ENCODE assay signal across 14 cellular contexts in genomic region chr2:149885468-149885867, GRCh38.
DNase-seq lines count a peak whose midpoint lies in the region; ATAC-seq and TF ChIP-seq lines count a peak whose summit lies in the region.
"Had no signal": no experiment of that assay in that cellular context is flagged by ENCODE, and none has a peak within 500 bp of the region (broad histone marks: within the 10 kb centered on the region; RNA-seq: fewer than 3 reads in every experiment).

No MANE protein-coding gene starts in this region.

- CTCF ChIA-PET in activated CD8-positive, alpha-beta memory T cell treated with anti-CD3 and anti-CD28 coated beads, Interleukin-2, amount 10 ng/mL, durations not matched to agents 7 days and 5 days (lab: Charles Lee) = no interaction called here

- H3K27ac Mint-ChIP-seq in brain = peak overlapping the region in 3 of 5 experiments; percentile 10 to 62 (median 37)
- H3K27ac Mint-ChIP-seq in activated CD8-positive, alpha-beta memory T cell treated with anti-CD3 and anti-CD28 coated beads, Interleukin-2, amount 10 ng/mL, durations not matched to agents 7 days and 5 days = no peak overlapping the region
- no peak overlapping the region for H3K27ac Mint-ChIP-seq in activated T-helper 1 cell treated with anti-CD3 and anti-CD28 coated beads, Interleukin-12 subunit alpha, Interleukin-12 subunit beta, Interleukin-2, Interleukin-4 antibody, amounts not matched to agents 30 ng/mL and 10 ng/mL and 1 ng/mL, durations not matched to agents 14 hours and 24 hours and 36 hours
- H3K27ac Mint-ChIP-seq: GM23338 had no signal

- no peak overlapping the region for H3K4me3 Mint-ChIP-seq in brain
- no peak overlapping the region for H3K4me3 Mint-ChIP-seq in activated CD8-positive, alpha-beta memory T cell treated with anti-CD3 and anti-CD28 coated beads, Interleukin-2, amount 10 ng/mL, durations not matched to agents 7 days and 5 days
- no peak overlapping the region for H3K4me3 Mint-ChIP-seq in activated T-helper 1 cell treated with anti-CD3 and anti-CD28 coated beads, Interleukin-12 subunit alpha, Interleukin-12 subunit beta, Interleukin-2, Interleukin-4 antibody, amounts not matched to agents 30 ng/mL and 10 ng/mL and 1 ng/mL, durations not matched to agents 14 hours and 24 hours and 36 hours
- H3K4me3 Mint-ChIP-seq: GM23338 had no signal

- no peak overlapping the region for H3K4me3 ChIP-seq in skeletal muscle cell (ENCODE audit: low read depth, low read length)
- H3K4me3 ChIP-seq: GM12878, GM23338, transverse colon had no signal

- TF ChIP-seq CTCF in brain (conservative IDR thresholded peaks at IDR 0.05) = no peak

- no peak for ATAC-seq in activated CD8-positive, alpha-beta memory T cell treated with anti-CD3 and anti-CD28 coated beads, Interleukin-2, amount 10 ng/mL, durations not matched to agents 7 days and 5 days
- no peak for ATAC-seq in stimulated activated naive CD8-positive, alpha-beta T cell treated with anti-CD3 and anti-CD28 coated beads, Interleukin-15, Interleukin-2, amounts not matched to agents 100 U/mL and 50 U/mL, for 24 hours
- ATAC-seq: GM12878, GM23338, left ventricle myocardium superior had no signal

- intact Hi-C loops in activated T-helper 1 cell treated with anti-CD3 and anti-CD28 coated beads, Interleukin-12 subunit alpha, Interleukin-12 subunit beta, Interleukin-2, Interleukin-4 antibody, amounts not matched to agents 30 ng/mL and 10 ng/mL and 1 ng/mL, durations not matched to agents 14 hours and 24 hours and 36 hours (cut with micrococcal nuclease) = no loop called here

- H3K36me3 Mint-ChIP-seq in brain = no peaks in the 10 kb centered on the region
- no peaks in the 10 kb centered on the region for H3K36me3 Mint-ChIP-seq in activated CD8-positive, alpha-beta memory T cell treated with anti-CD3 and anti-CD28 coated beads, Interleukin-2, amount 10 ng/mL, durations not matched to agents 7 days and 5 days
- no peaks in the 10 kb centered on the region for H3K36me3 Mint-ChIP-seq in activated T-helper 1 cell treated with anti-CD3 and anti-CD28 coated beads, Interleukin-12 subunit alpha, Interleukin-12 subunit beta, Interleukin-2, Interleukin-4 antibody, amounts not matched to agents 30 ng/mL and 10 ng/mL and 1 ng/mL, durations not matched to agents 14 hours and 24 hours and 36 hours (ENCODE audit: low read depth)

- H3K27me3 Mint-ChIP-seq in brain = no peaks in the 10 kb centered on the region
- no peaks in the 10 kb centered on the region for H3K27me3 Mint-ChIP-seq in activated CD8-positive, alpha-beta memory T cell treated with anti-CD3 and anti-CD28 coated beads, Interleukin-2, amount 10 ng/mL, durations not matched to agents 7 days and 5 days
- no peaks in the 10 kb centered on the region for H3K27me3 Mint-ChIP-seq in activated T-helper 1 cell treated with anti-CD3 and anti-CD28 coated beads, Interleukin-12 subunit alpha, Interleukin-12 subunit beta, Interleukin-2, Interleukin-4 antibody, amounts not matched to agents 30 ng/mL and 10 ng/mL and 1 ng/mL, durations not matched to agents 14 hours and 24 hours and 36 hours (ENCODE audit: insufficient read depth)

- DNase-seq in NCI-H2029 (lab: John Stamatoyannopoulos, UW) (peak; percentile 61), NCI-H2029 treated with DMSO at 0.1 percent for 48 hours (lab: John Stamatoyannopoulos, UW) (no peak), NCI-H2081 (lab: John Stamatoyannopoulos, UW) (peak; percentile 72 to 94), skeletal muscle cell (ENCODE audit: low read depth) (peak; percentile 18)
- no peak for DNase-seq in activated CD8-positive, alpha-beta memory T cell treated with anti-CD3 and anti-CD28 coated beads, Interleukin-2, amount 10 ng/mL, durations not matched to agents 7 days and 5 days
- DNase-seq in activated T-helper 1 cell treated with anti-CD3 and anti-CD28 coated beads, Interleukin-12 subunit alpha, Interleukin-12 subunit beta, Interleukin-2, Interleukin-4 antibody, amounts not matched to agents 30 ng/mL and 10 ng/mL and 1 ng/mL, durations not matched to agents 14 hours and 24 hours and 36 hours (ENCODE audit: low spot score) = no peak
- no peak for DNase-seq in stimulated activated naive CD8-positive, alpha-beta T cell treated with anti-CD3 and anti-CD28 coated beads, Interleukin-15, Interleukin-2, amounts not matched to agents 100 U/mL and 50 U/mL, for 24 hours
- DNase-seq: activated CD8-positive, alpha-beta memory T cell treated with anti-CD3 and anti-CD28 coated beads, Interleukin-2, amount 50 U/mL, for 48 hours; head of caudate nucleus; left ventricle myocardium superior; transverse colon had no signal

- peaks cover 0 to 11% (median 3%) of the 10 kb centered on the region in 5 experiments for H3K9me3 Mint-ChIP-seq in brain
- H3K9me3 Mint-ChIP-seq in activated CD8-positive, alpha-beta memory T cell treated with anti-CD3 and anti-CD28 coated beads, Interleukin-2, amount 10 ng/mL, durations not matched to agents 7 days and 5 days (ENCODE audit: low read depth) = no peaks in the 10 kb centered on the region
- H3K9me3 Mint-ChIP-seq in activated T-helper 1 cell treated with anti-CD3 and anti-CD28 coated beads, Interleukin-12 subunit alpha, Interleukin-12 subunit beta, Interleukin-2, Interleukin-4 antibody, amounts not matched to agents 30 ng/mL and 10 ng/mL and 1 ng/mL, durations not matched to agents 14 hours and 24 hours and 36 hours = no peaks in the 10 kb centered on the region

- peaks cover 19% of the 10 kb centered on the region for H3K4me1 Mint-ChIP-seq in brain
- H3K4me1 Mint-ChIP-seq in activated CD8-positive, alpha-beta memory T cell treated with anti-CD3 and anti-CD28 coated beads, Interleukin-2, amount 10 ng/mL, durations not matched to agents 7 days and 5 days = no peaks in the 10 kb centered on the region
- H3K4me1 Mint-ChIP-seq in activated T-helper 1 cell treated with anti-CD3 and anti-CD28 coated beads, Interleukin-12 subunit alpha, Interleukin-12 subunit beta, Interleukin-2, Interleukin-4 antibody, amounts not matched to agents 30 ng/mL and 10 ng/mL and 1 ng/mL, durations not matched to agents 14 hours and 24 hours and 36 hours (ENCODE audit: low read depth) = no peaks in the 10 kb centered on the region
- H3K4me1 Mint-ChIP-seq: GM23338 had no signal

Comparison
In these comparisons a context has a peak if more than half of its experiments do, and no peak if none do; other contexts are left out.
1. DNase-seq: peak in NCI-H2029 (single experiment), NCI-H2081 (2 of 2) and skeletal muscle cell (single experiment); none in NCI-H2029 treated with DMSO at 0.1 percent for 48 hours (single experiment), activated CD8-positive, alpha-beta memory T cell treated with anti-CD3 and anti-CD28 coated beads, Interleukin-2, amount 10 ng/mL, durations not matched to agents 7 days and 5 days (single experiment), activated T-helper 1 cell treated with anti-CD3 and anti-CD28 coated beads, Interleukin-12 subunit alpha, Interleukin-12 subunit beta, Interleukin-2, Interleukin-4 antibody, amounts not matched to agents 30 ng/mL and 10 ng/mL and 1 ng/mL, durations not matched to agents 14 hours and 24 hours and 36 hours (single experiment) and stimulated activated naive CD8-positive, alpha-beta T cell treated with anti-CD3 and anti-CD28 coated beads, Interleukin-15, Interleukin-2, amounts not matched to agents 100 U/mL and 50 U/mL, for 24 hours (single experiment).
2. H3K27ac Mint-ChIP-seq: peak in brain (3 of 5); none in activated CD8-positive, alpha-beta memory T cell treated with anti-CD3 and anti-CD28 coated beads, Interleukin-2, amount 10 ng/mL, durations not matched to agents 7 days and 5 days (single experiment) and activated T-helper 1 cell treated with anti-CD3 and anti-CD28 coated beads, Interleukin-12 subunit alpha, Interleukin-12 subunit beta, Interleukin-2, Interleukin-4 antibody, amounts not matched to agents 30 ng/mL and 10 ng/mL and 1 ng/mL, durations not matched to agents 14 hours and 24 hours and 36 hours (single experiment).